ENCODE assay signal across 1 cellular context in the genomic region with DNA sequence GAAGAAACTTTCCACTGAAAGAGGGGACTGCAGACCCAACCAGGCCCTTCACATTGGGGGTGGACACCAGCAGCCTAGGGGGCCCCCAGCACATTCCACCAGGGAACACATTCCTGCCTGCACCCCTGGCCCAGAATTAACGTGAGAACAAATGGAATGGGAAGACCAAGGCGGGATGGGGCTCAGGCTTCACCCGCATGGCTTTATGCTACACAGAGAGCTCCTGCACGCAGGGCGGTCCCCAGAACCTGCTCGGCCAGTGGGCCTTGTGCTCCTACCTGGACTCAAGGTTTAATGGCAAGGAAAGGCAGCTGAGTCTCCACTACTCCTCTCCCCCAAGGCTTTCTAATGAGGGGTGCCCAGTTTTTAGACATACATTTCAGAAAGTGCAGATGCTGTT.
TF ChIP-seq lines count a peak whose summit lies in the region.

No MANE protein-coding gene starts in this region.

TF ChIP-seq in H1, 55 proteins besides CTCF, POLR2A, EP300 and RAD21:
- 0 out of 2 replicates have a peak, but pooled peaks have one; percentile 47 for TF ChIP-seq TEAD4 (IDR thresholded peaks at IDR 0.05; ENCODE audit: low read depth, low read length)
- no peak for TF ChIP-seq POU5F1 (IDR thresholded peaks at IDR 0.05; ENCODE audit: low read depth, low read length)
